ENCODE assay signal across 9 cellular contexts in genomic region chr7:117124585-117125220, GRCh38.
DNase-seq lines count a peak whose midpoint lies in the region; ATAC-seq and TF ChIP-seq lines count a peak whose summit lies in the region.
"Had no signal": no experiment of that assay in that cellular context is flagged by ENCODE, and none has a peak within 500 bp of the region (broad histone marks: within the 10 kb centered on the region; RNA-seq: fewer than 3 reads in every experiment).

No MANE protein-coding gene starts in this region.

- TF ChIP-seq CTCF in activated CD8-positive, alpha-beta T cell treated with anti-CD3 and anti-CD28 coated beads for 36 hours (IDR thresholded peaks at IDR 0.05): no peak
- TF ChIP-seq CTCF in fibroblast of mammary gland (conservative IDR thresholded peaks at IDR 0.05; ENCODE audit: control insufficient read depth, insufficient read depth, low read depth, low read length) (no peak), gastrocnemius medialis (IDR thresholded peaks at IDR 0.05 in 4 of 5, conservative IDR thresholded peaks at IDR 0.05 in 1 of 5) (no peak)

- no peaks in the 10 kb centered on the region for H3K9me3 Mint-ChIP-seq in activated CD8-positive, alpha-beta T cell treated with anti-CD3 and anti-CD28 coated beads for 36 hours
- H3K9me3 Mint-ChIP-seq: dendritic cell treated with granulocyte-macrophage colony-stimulating factor and Interleukin-4, amounts not matched to agents 40 ng/mL and 50 ng/mL, for 4 days had no signal

- peak; percentile 16 for DNase-seq in NK-92 treated with Interleukin-12 subunit alpha and Interleukin-12 subunit beta, amount 100 ng/mL, for 24 hours (lab: John Stamatoyannopoulos, UW)
- DNase-seq in NK-92 (lab: John Stamatoyannopoulos, UW; ENCODE audit: unreplicated experiment) (no peak), NCI-H2029 (lab: John Stamatoyannopoulos, UW) (peak; percentile 87), fibroblast of mammary gland (ENCODE audit: low read depth) (peak; percentile 98), gastrocnemius medialis (peak; percentile 52 to 76), NCI-H526 (lab: John Stamatoyannopoulos, UW) (no peak)
- DNase-seq in activated CD8-positive, alpha-beta T cell treated with anti-CD3 and anti-CD28 coated beads for 36 hours: peak; percentile 93

- CTCF ChIA-PET in activated CD8-positive, alpha-beta T cell treated with anti-CD3 and anti-CD28 coated beads for 36 hours (lab: Charles Lee): interaction anchor here (1.1 to 14.8 kb wide), 12 partner anchors 9 to 196 kb away, joined by 3 to 307 read pairs (median 4); no protein-coding TSS in a partner anchor

- H3K4me3 Mint-ChIP-seq in activated CD8-positive, alpha-beta T cell treated with anti-CD3 and anti-CD28 coated beads for 36 hours: no peak overlapping the region
- H3K4me3 Mint-ChIP-seq: dendritic cell treated with granulocyte-macrophage colony-stimulating factor and Interleukin-4, amounts not matched to agents 40 ng/mL and 50 ng/mL, for 4 days had no signal

- intact Hi-C loops in activated CD8-positive, alpha-beta T cell treated with anti-CD3 and anti-CD28 coated beads for 36 hours (cut with micrococcal nuclease): no loop called here
- intact Hi-C loops in gastrocnemius medialis (cut with DNase I; ENCODE audit: low total_unique reads): no loop called here

- POLR2A ChIA-PET in activated CD8-positive, alpha-beta T cell treated with anti-CD3 and anti-CD28 coated beads for 36 hours (lab: Charles Lee): interaction anchor here (2.7 kb wide), 1 partner anchor 138 kb away, joined by 5 read pairs; no protein-coding TSS in a partner anchor

- ATAC-seq in HG02798 (IDR thresholded peaks at IDR 0.05; ENCODE audit: poor library complexity, unreplicated experiment): peak; percentile 77
- peak; percentile 97 for ATAC-seq in activated CD8-positive, alpha-beta T cell treated with anti-CD3 and anti-CD28 coated beads for 36 hours
- peak; percentile 81 to 92 for ATAC-seq in gastrocnemius medialis

- H3K4me1 Mint-ChIP-seq in activated CD8-positive, alpha-beta T cell treated with anti-CD3 and anti-CD28 coated beads for 36 hours (ENCODE audit: low read depth): peaks cover 8% of the 10 kb centered on the region

- H3K4me3 ChIP-seq in fibroblast of mammary gland (ENCODE audit: control insufficient read depth, low read depth, low read length) (no peak overlapping the region), gastrocnemius medialis (no peak overlapping the region)

- no peaks in the 10 kb centered on the region for H3K27me3 ChIP-seq in gastrocnemius medialis

- H3K36me3 Mint-ChIP-seq in activated CD8-positive, alpha-beta T cell treated with anti-CD3 and anti-CD28 coated beads for 36 hours (ENCODE audit: low read depth): no peaks in the 10 kb centered on the region

- no peak for TF ChIP-seq POLR2A in gastrocnemius medialis (IDR thresholded peaks at IDR 0.05)

- no peaks in the 10 kb centered on the region for H3K36me3 ChIP-seq in gastrocnemius medialis

- no peaks in the 10 kb centered on the region for H3K9me3 ChIP-seq in gastrocnemius medialis

- no peaks in the 10 kb centered on the region for H3K27me3 Mint-ChIP-seq in activated CD8-positive, alpha-beta T cell treated with anti-CD3 and anti-CD28 coated beads for 36 hours
- H3K27me3 Mint-ChIP-seq: dendritic cell treated with granulocyte-macrophage colony-stimulating factor and Interleukin-4, amounts not matched to agents 40 ng/mL and 50 ng/mL, for 4 days had no signal

- in situ Hi-C loops in gastrocnemius medialis (cut with MboI; ENCODE audit: low sequenced_read_pairs in 4 of 4): loop anchor here (5.0 to 25.0 kb wide), 4 partner anchors 137 to 487 kb away; no protein-coding TSS in a partner anchor

- H3K27ac Mint-ChIP-seq in activated CD8-positive, alpha-beta T cell treated with anti-CD3 and anti-CD28 coated beads for 36 hours: peak overlapping the region; percentile 34
- H3K27ac Mint-ChIP-seq: dendritic cell treated with granulocyte-macrophage colony-stimulating factor and Interleukin-4, amounts not matched to agents 40 ng/mL and 50 ng/mL, for 4 days had no signal

- peak overlapping the region in 2 of 4 donors; percentile 30 to 49 for H3K27ac ChIP-seq in gastrocnemius medialis

- peaks cover 10 to 26% of the 10 kb centered on the region in 2 donors for H3K4me1 ChIP-seq in gastrocnemius medialis

Comparison
In these comparisons a context has a peak if more than half of its experiments do, and no peak if none do; other contexts are left out.
1. DNase-seq: peak in NK-92 treated with Interleukin-12 subunit alpha and Interleukin-12 subunit beta, amount 100 ng/mL, for 24 hours (single experiment), NCI-H2029 (single experiment), activated CD8-positive, alpha-beta T cell treated with anti-CD3 and anti-CD28 coated beads for 36 hours (single experiment), fibroblast of mammary gland (single experiment) and gastrocnemius medialis (2 of 2); none in NK-92 (single experiment) and NCI-H526 (0 of 2).
2. Peak in every context shown above with its lines, with median percentiles within 50 percentile points of each other: ATAC-seq.